Comparison of ENCODE assay signal across 9 cellular contexts in genomic region chr9:136564379-136564988, GRCh38. TPM values are rescaled to one million over a fixed set of nuclear protein-coding genes. Genes with fewer than 3 reads are reported as not detected.
DNase-seq lines count a peak whose midpoint lies in the region; ATAC-seq, FAIRE-seq and TF ChIP-seq lines count a peak whose summit lies in the region.
"Had no signal": no experiment of that assay in that cellular context is flagged by ENCODE, and none has a peak within 500 bp of the region (broad histone marks: within the 10 kb centered on the region; RNA-seq: fewer than 3 reads in every experiment).

No MANE protein-coding gene starts in this region.

- BruUV-seq in HepG2 (replicated peaks; lab: Mats Ljungman, UMichigan): no TSS peak

- in situ Hi-C loops in HepG2 (cut with HindIII; ENCODE audit: extremely low pct_ligation_motif_present, low pct_unique_long_range_greater_than_20kb): no loop called here

- DNase-seq in HepG2 (ENCODE audit: low spot score) (no peak), WERI-Rb-1 (no peak), iris pigment epithelial cell (ENCODE audit: low read depth) (peak; percentile 87)
- DNase-seq: naive B cell had no signal

- CTCF ChIA-PET in HepG2 (lab: Yijun Ruan, JAX; ENCODE audit: low intra/inter-chr PET ratio, low total read pairs): no interaction called here

- POLR2A ChIA-PET in HepG2 (lab: Yijun Ruan, JAX): no interaction called here

- H3K4me3 ChIP-seq in liver (ENCODE audit: low read depth in 1 of 3, low read length in 3 of 3) (no peak overlapping the region), HepG2 (replicated peaks in 1 of 3; ENCODE audit: insufficient read depth in 1 of 3, low read depth in 2 of 3, low read length in 3 of 3) (no peak overlapping the region), WERI-Rb-1 (ENCODE audit: low read depth, low read length) (no peak overlapping the region)

- peak; percentile 26 for TF ChIP-seq CTCF in liver (IDR thresholded peaks at IDR 0.05; ENCODE audit: low read depth, low read length, missing input control)
- no peak for TF ChIP-seq CTCF in HepG2 (CRISPR knock-in tag; IDR thresholded peaks at IDR 0.05)
- TF ChIP-seq CTCF in WERI-Rb-1 (IDR thresholded peaks at IDR 0.05; ENCODE audit: low read depth, low read length): 0 out of 2 replicates have a peak, but pooled peaks have one; percentile 6

- H3K9me3 ChIP-seq in liver (ENCODE audit: control insufficient read depth in 4 of 4, low read length in 3 of 4): no peaks in the 10 kb centered on the region
- H3K9me3 ChIP-seq in HepG2 (ENCODE audit: low read length): peaks cover 5% of the 10 kb centered on the region
- H3K9me3 ChIP-seq in WERI-Rb-1 (ENCODE audit: severe bottlenecking): peaks cover 4% of the 10 kb centered on the region

- TF ChIP-seq EP300 in HepG2 (IDR thresholded peaks at IDR 0.05; ENCODE audit: low read depth in 2 of 2, low read length in 2 of 2): no peak
- no peak for TF ChIP-seq EP300 in HepG2 (CRISPR knock-in tag; IDR thresholded peaks at IDR 0.05; ENCODE audit: borderline replicate concordance)

- H3K79me2 ChIP-seq in HepG2 (ENCODE audit: insufficient read depth, low read length): no peaks in the 10 kb centered on the region

- H3K27me3 ChIP-seq in liver (ENCODE audit: control insufficient read depth in 4 of 4, insufficient read depth in 4 of 4, low read length in 3 of 4) (no peaks in the 10 kb centered on the region), HepG2 (ENCODE audit: control insufficient read depth in 1 of 2, insufficient read depth in 2 of 2, low read length in 2 of 2) (peaks cover 25 to 57% of the 10 kb centered on the region in 2 experiments), WERI-Rb-1 (ENCODE audit: insufficient read depth, low read depth, severe bottlenecking) (no peaks in the 10 kb centered on the region)

- peaks cover 0 to 28% (median 12%) of the 10 kb centered on the region in 4 donors for H3K4me1 ChIP-seq in liver (ENCODE audit: control insufficient read depth in 4 of 4, insufficient read depth in 4 of 4, low read length in 3 of 4)
- H3K4me1 ChIP-seq in HepG2 (ENCODE audit: insufficient read depth, low read length): peaks cover 14% of the 10 kb centered on the region

- no peaks in the 10 kb centered on the region for H3K36me3 ChIP-seq in liver (ENCODE audit: control insufficient read depth in 4 of 4, insufficient read depth in 3 of 4, low read depth in 1 of 4, low read length in 3 of 4)
- H3K36me3 ChIP-seq in HepG2 (replicated peaks in 1 of 2; ENCODE audit: control insufficient read depth in 1 of 2, insufficient read depth in 2 of 2, low read length in 2 of 2): no peaks in the 10 kb centered on the region
- no peaks in the 10 kb centered on the region for H3K36me3 ChIP-seq in WERI-Rb-1

- intact Hi-C loops in HepG2 (cut with micrococcal nuclease; ENCODE audit: unreplicated experiment): no loop called here

- ATAC-seq in HepG2: no peak; the same call in 1 of the 3 replicates
- no peak for ATAC-seq in GM18520 (IDR thresholded peaks at IDR 0.05; ENCODE audit: unreplicated experiment)
- ATAC-seq in HG03095 (IDR thresholded peaks at IDR 0.05; ENCODE audit: unreplicated experiment): no peak
- ATAC-seq in GM21528 (IDR thresholded peaks at IDR 0.05; ENCODE audit: low FRiP score, unreplicated experiment): no peak

- no peak for FAIRE-seq in HepG2 (lab: Jason Lieb, UNC)

- TF ChIP-seq RAD21 in liver (IDR thresholded peaks at IDR 0.05) (peak in 1 of 2 donors; percentile 50), HepG2 (CRISPR knock-in tag; IDR thresholded peaks at IDR 0.05) (no peak)

- H3K9ac ChIP-seq in liver (ENCODE audit: low read depth in 1 of 2, low read length in 2 of 2) (no peak overlapping the region), HepG2 (ENCODE audit: insufficient read depth, low read depth, low read length) (no peak overlapping the region)

- H3K4me2 ChIP-seq in HepG2 (ENCODE audit: low read depth, low read length): no peak overlapping the region

- H3K27ac ChIP-seq in liver (ENCODE audit: low read depth in 1 of 2, low read length in 2 of 2): peak overlapping the region; percentile 61 to 70
- H3K27ac ChIP-seq in HepG2 (ENCODE audit: extremely low read length, insufficient read depth, low read length): no peak overlapping the region
- no peak overlapping the region for H3K27ac ChIP-seq in WERI-Rb-1
- H3K27ac ChIP-seq in temporal lobe (ENCODE audit: low read depth, low read length): peak overlapping the region; percentile 45

- TF ChIP-seq POLR2A in HepG2 (IDR thresholded peaks at IDR 0.05; ENCODE audit: insufficient read depth in 1 of 2, low read depth in 2 of 2, low read length in 2 of 2): no peak

- no peak overlapping the region for H2AFZ ChIP-seq in HepG2 (ENCODE audit: low read length)

- H4K20me1 ChIP-seq in HepG2 (ENCODE audit: insufficient read depth, low read length): no peaks in the 10 kb centered on the region

- WGBS in liver: 76% methylated on average over 21 of the region's 21 CpGs
- WGBS in HepG2 (ENCODE audit: low lambda C conversion rate): 47% methylated on average over 11 of the region's 21 CpGs

TF ChIP-seq in liver, 16 proteins besides CTCF, POLR2A, EP300 and RAD21 (continues in another document):
- TF ChIP-seq NR2F2 (IDR thresholded peaks at IDR 0.05) (peak; percentile 29), SP1 (IDR thresholded peaks at IDR 0.05) (no peak), JUND (IDR thresholded peaks at IDR 0.05) (no peak), EGR1 (IDR thresholded peaks at IDR 0.05; ENCODE audit: low read depth in 2 of 2) (no peak), MAX (IDR thresholded peaks at IDR 0.05) (no peak), HNF4A (conservative IDR thresholded peaks at IDR 0.05) (no peak), FOXA2 (IDR thresholded peaks at IDR 0.05) (no peak)

TF ChIP-seq in HepG2, 621 proteins besides CTCF, POLR2A, EP300 and RAD21:
- TF ChIP-seq MED8 (CRISPR knock-in tag; IDR thresholded peaks at IDR 0.05; ENCODE audit: insufficient replicate concordance) (no peak), ZNF451 (CRISPR knock-in tag; IDR thresholded peaks at IDR 0.05) (no peak), E2F5 (CRISPR knock-in tag; conservative IDR thresholded peaks at IDR 0.05) (no peak), CENPBD1 (CRISPR knock-in tag; IDR thresholded peaks at IDR 0.05; ENCODE audit: borderline replicate concordance, low read depth) (no peak), CREB3 (CRISPR knock-in tag; IDR thresholded peaks at IDR 0.05) (no peak), HBP1 (CRISPR knock-in tag; IDR thresholded peaks at IDR 0.05; ENCODE audit: low read depth) (no peak)

RNA-seq across cellular contexts. Expression of gene NOTCH1, which starts 18.6 kb away (rescaled TPM):
- total RNA-seq in liver (10 to 100 TPM in 1 of 2 donors, 1 to 10 TPM in 1; 9.4 to 22.3 TPM), HepG2 (2016; rRNA removed; fragmentation: Illumina TruSeq; extraction: Trizol) (0.22 and 0.35 TPM in 2 replicates), temporal lobe (29.0 TPM)
- polyA plus RNA-seq in liver (1 to 10 TPM; 2.4 to 7.5 TPM), HepG2 (2011; rRNA removed) (0.09 and 0.12 TPM in 2 replicates)
- 0.18 and 0.20 TPM in 2 replicates for total RNA-seq in HepG2 (2016; cell fraction: cytosol; rRNA removed; fragmentation: Illumina TruSeq; extraction: Trizol; ENCODE audit: low read depth)
- total RNA-seq in HepG2 (2016; cell fraction: insoluble cytoplasmic fraction; rRNA removed; fragmentation: Illumina TruSeq; extraction: Trizol): 0.13 and 0.43 TPM in 2 replicates
- 0.17 and 0.28 TPM in 2 replicates for total RNA-seq in HepG2 (2016; cell fraction: membrane; rRNA removed; fragmentation: Illumina TruSeq; extraction: Trizol)
- 0.69 and 1.3 TPM in 2 replicates for total RNA-seq in HepG2 (2016; cell fraction: nucleus; rRNA removed; fragmentation: Illumina TruSeq; extraction: Trizol)
- polyA plus RNA-seq in HepG2 (2011; cell fraction: cytosol; rRNA removed): 0.04 and 0.11 TPM in 2 replicates
- 0.90 and 1.1 TPM in 2 replicates for polyA plus RNA-seq in HepG2 (2011; cell fraction: nucleus; rRNA removed)
- polyA plus RNA-seq in HepG2 (2012): 0.09 and 0.31 TPM in 2 replicates
- polyA plus RNA-seq in HepG2 (2016; cell fraction: cytosol; fragmentation: Illumina TruSeq; extraction: Trizol; ENCODE audit: low read depth): 0.02 TPM in 2 replicates
- 0.15 and 0.22 TPM in 2 replicates for polyA plus RNA-seq in HepG2 (2016; cell fraction: insoluble cytoplasmic fraction; fragmentation: Illumina TruSeq; extraction: Trizol; ENCODE audit: low read depth)
- polyA plus RNA-seq in HepG2 (2016; cell fraction: membrane; fragmentation: Illumina TruSeq; extraction: Trizol; ENCODE audit: low read depth): 0.05 and 0.13 TPM in 2 replicates
- polyA plus RNA-seq in HepG2 (2016; cell fraction: nucleus; fragmentation: Illumina TruSeq; extraction: Trizol; ENCODE audit: insufficient read depth, low read depth): 1.3 and 1.9 TPM in 2 replicates
- polyA minus RNA-seq in HepG2 (2011; rRNA and poly(A)+ RNA removed; ENCODE audit: low replicate concordance): 0.54 and 4.7 TPM in 2 replicates
- 0.44 and 0.99 TPM in 2 replicates for polyA minus RNA-seq in HepG2 (2011; cell fraction: cytosol; rRNA and poly(A)+ RNA removed)
- polyA minus RNA-seq in HepG2 (2011; cell fraction: nucleus; rRNA and poly(A)+ RNA removed): 0.64 and 0.75 TPM in 2 replicates

Comparison
In these comparisons a context has a peak if more than half of its experiments do, and no peak if none do; other contexts are left out.
1. H3K27ac ChIP-seq: peak in liver (2 of 2) and temporal lobe (single experiment); none in HepG2 (single experiment) and WERI-Rb-1 (single experiment).
2. RNA of gene NOTCH1, which starts 18.6 kb away (total RNA-seq): 29.0 TPM in temporal lobe (single experiment) and 9.4 to 22.3 TPM in liver; 0.13 to 1.3 TPM in HepG2; every median in the first group is over 4 times any median in the second.